Comparison of ENCODE assay signal across 12 cellular contexts in the genomic region with DNA sequence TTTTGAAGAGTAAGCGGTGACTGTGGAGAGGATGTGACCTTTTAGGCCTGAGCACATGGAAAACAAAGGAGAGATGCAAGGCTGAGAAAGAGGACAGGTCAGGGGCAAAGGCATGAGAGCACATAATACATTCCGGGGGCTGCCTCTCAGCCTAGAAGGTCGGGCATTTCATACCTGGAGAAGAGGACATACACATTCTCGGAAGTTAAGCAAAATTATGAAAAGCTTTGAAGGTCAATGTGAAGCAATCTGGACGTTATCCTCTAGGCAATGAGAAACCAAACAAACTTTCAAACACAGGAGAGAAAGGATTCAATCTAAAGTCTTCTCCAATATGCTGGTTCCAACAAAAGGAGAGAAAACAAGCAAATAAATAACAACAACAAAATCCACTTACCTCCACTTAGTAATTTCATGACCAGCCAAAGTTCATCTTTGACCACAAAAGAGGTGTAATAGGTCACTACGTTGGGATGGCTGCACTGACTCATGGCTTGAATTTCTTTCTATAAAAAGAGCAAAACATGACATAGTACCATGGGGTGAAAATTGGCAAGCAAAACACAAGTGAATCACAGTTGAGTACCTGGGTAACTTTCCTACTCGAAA.
DNase-seq lines count a peak whose midpoint lies in the region; ATAC-seq and TF ChIP-seq lines count a peak whose summit lies in the region.
"Had no signal": no experiment of that assay in that cellular context is flagged by ENCODE, and none has a peak within 500 bp of the region (broad histone marks: within the 10 kb centered on the region; RNA-seq: fewer than 3 reads in every experiment).

No MANE protein-coding gene starts in this region.

- H3K27me3 ChIP-seq in mammary epithelial cell (ENCODE audit: insufficient read depth, low read length) = no peaks in the 10 kb centered on the region
- H3K27me3 ChIP-seq in SJCRH30 = no peaks in the 10 kb centered on the region

- no peak overlapping the region for H3K27ac ChIP-seq in mammary epithelial cell (ENCODE audit: insufficient read depth, low read depth, low read length)
- H3K27ac ChIP-seq in SJCRH30 = no peak overlapping the region

- H4K20me1 ChIP-seq in mammary epithelial cell (ENCODE audit: insufficient read depth, low read length) = no peaks in the 10 kb centered on the region

- no peak for ATAC-seq in memory B cell (ENCODE audit: low read depth)
- no peak for ATAC-seq in HG02852 (IDR thresholded peaks at IDR 0.05; ENCODE audit: unreplicated experiment)

- CTCF ChIA-PET in mammary epithelial cell (lab: Charles Lee; ENCODE audit: low non-redundant PET) = no interaction called here

- H3K4me2 ChIP-seq in mammary epithelial cell (ENCODE audit: insufficient read depth, low read depth, low read length) = no peak overlapping the region

- H3K9me3 ChIP-seq in mammary epithelial cell (replicated peaks; ENCODE audit: insufficient read depth, low read length) = no peaks in the 10 kb centered on the region
- H3K9me3 ChIP-seq in SJCRH30 (replicated peaks) = no peaks in the 10 kb centered on the region

- H3K4me3 Mint-ChIP-seq in memory B cell = no peak overlapping the region

- no peak overlapping the region for H2AFZ ChIP-seq in mammary epithelial cell (ENCODE audit: low read depth, low read length)

- dilution Hi-C loops in mammary epithelial cell (cut with HindIII; ENCODE audit: low sequenced_read_pairs) = loop anchor here (5.0 kb wide), 1 partner anchor 50 kb away; no protein-coding TSS in a partner anchor

- H3K27me3 Mint-ChIP-seq in memory B cell = no peaks in the 10 kb centered on the region

- intact Hi-C loops in mammary epithelial cell (cut with micrococcal nuclease) (loop anchor here (10.0 kb wide), 1 partner anchor 758 kb away; no protein-coding TSS in a partner anchor), head of caudate nucleus (cut with DNase I) (no loop called here)

- H3K36me3 ChIP-seq in mammary epithelial cell (ENCODE audit: insufficient read depth, low read length) (peaks cover 3% of the 10 kb centered on the region), SJCRH30 (no peaks in the 10 kb centered on the region)

- H3K4me1 ChIP-seq in mammary epithelial cell (ENCODE audit: insufficient read depth, low read length) (peaks cover 13% of the 10 kb centered on the region), SJCRH30 (no peaks in the 10 kb centered on the region)

- no peaks in the 10 kb centered on the region for H3K9me3 Mint-ChIP-seq in memory B cell

- peaks cover 20% of the 10 kb centered on the region for H3K4me1 Mint-ChIP-seq in memory B cell

- no peak for TF ChIP-seq CTCF in mammary epithelial cell (conservative IDR thresholded peaks at IDR 0.05 in 1 of 2, IDR thresholded peaks at IDR 0.05 in 1 of 2; ENCODE audit: extremely low read depth in 1 of 2, insufficient read depth in 1 of 2, low read depth in 1 of 2, low read length in 2 of 2)

- in situ Hi-C loops in mammary epithelial cell (cut with MboI; ENCODE audit: low sequenced_read_pairs in 2 of 2) = loop anchor here in 1 of 2 donors (5.0 to 25.0 kb wide), 2 partner anchors 80 to 745 kb away; a partner anchor contains a TSS

- WGBS in mammary epithelial cell (ENCODE audit: low coverage, missing lambda C conversion rate) = 66% methylated on average over 7 of the region's 7 CpGs

- no TSS peak for BruUV-seq in mammary epithelial cell (replicated peaks; lab: Mats Ljungman, UMichigan)

- H3K79me2 ChIP-seq in mammary epithelial cell (ENCODE audit: insufficient read depth, low read length) = peaks cover 41% of the 10 kb centered on the region

- H3K27ac Mint-ChIP-seq in memory B cell = peak overlapping the region; percentile 72

- peaks cover 20% of the 10 kb centered on the region for H3K36me3 Mint-ChIP-seq in memory B cell

- no peak overlapping the region for H3K9ac ChIP-seq in mammary epithelial cell (ENCODE audit: insufficient read depth, low read length)

- peak; percentile 61 for DNase-seq in EH (ENCODE audit: low read depth)
- peak; percentile 74 for DNase-seq in LoVo (ENCODE audit: low spot score)
- DNase-seq in mammary epithelial cell = peak; percentile 87
- DNase-seq in memory B cell (ENCODE audit: low spot score in 2 of 2) = no peak
- DNase-seq in NCI-H2029 (lab: John Stamatoyannopoulos, UW) = no peak
- DNase-seq in head of caudate nucleus = no peak
- no peak for DNase-seq in SJCRH30
- DNase-seq: activated gamma-delta T cell treated with Interleukin-2 at 50 U/mL for 16 hours, KBM-7, left cardiac atrium, NCI-H524 had no signal

- H3K4me3 ChIP-seq in mammary epithelial cell (replicated peaks in 1 of 3; ENCODE audit: insufficient read depth in 1 of 3, low read depth in 2 of 3, low read length in 3 of 3) (no peak overlapping the region), SJCRH30 (no peak overlapping the region)

Comparison
In these comparisons a context has a peak if more than half of its experiments do, and no peak if none do; other contexts are left out.
1. DNase-seq: peak in EH (single experiment), LoVo (single experiment) and mammary epithelial cell (single experiment); none in memory B cell (0 of 2), NCI-H2029 (single experiment), head of caudate nucleus (0 of 42) and SJCRH30 (0 of 2).